In genomic region chr9:74413876-74414275, GRCh38 we compare ENCODE assay signal across 17 cellular contexts.
DNase-seq lines count a peak whose midpoint lies in the region; TF ChIP-seq lines count a peak whose summit lies in the region.
"Had no signal": no experiment of that assay in that cellular context is flagged by ENCODE, and none has a peak within 500 bp of the region (broad histone marks: within the 10 kb centered on the region; RNA-seq: fewer than 3 reads in every experiment).

No MANE protein-coding gene starts in this region.

- H3K27me3 ChIP-seq in hepatocyte (no peaks in the 10 kb centered on the region), thyroid gland (no peaks in the 10 kb centered on the region)

- H3K9me3 ChIP-seq in hepatocyte (ENCODE audit: low read depth), result no peaks in the 10 kb centered on the region
- no peaks in the 10 kb centered on the region for H3K9me3 ChIP-seq in thyroid gland
- H3K9me3 ChIP-seq: Caco-2, HAP-1 had no signal

- no peak overlapping the region for H3K4me2 ChIP-seq in hepatocyte

- H3K79me2 ChIP-seq in hepatocyte, result no peaks in the 10 kb centered on the region

- TF ChIP-seq POLR2A in thyroid gland (IDR thresholded peaks at IDR 0.05), result no peak

- H3K27ac ChIP-seq in hepatocyte, result no peak overlapping the region
- H3K27ac ChIP-seq in thyroid gland, result peak overlapping the region in 2 of 3 donors; percentile 43 to 46

- no peak for TF ChIP-seq CTCF in epithelial cell of esophagus (IDR thresholded peaks at IDR 0.05; ENCODE audit: insufficient read depth, low read depth, low read length, missing control alignments)
- no peak for TF ChIP-seq CTCF in hepatocyte (IDR thresholded peaks at IDR 0.05; ENCODE audit: poor library complexity)
- TF ChIP-seq CTCF in thyroid gland (IDR thresholded peaks at IDR 0.05), result no peak

- no peaks in the 10 kb centered on the region for H3K9me2 ChIP-seq in hepatocyte (replicated peaks; ENCODE audit: insufficient read depth)

- no peak overlapping the region for H2AFZ ChIP-seq in hepatocyte

- H4K20me1 ChIP-seq in hepatocyte (ENCODE audit: insufficient read depth, poor library complexity, severe bottlenecking), result no peaks in the 10 kb centered on the region

- WGBS in hepatocyte (ENCODE audit: low lambda C conversion rate, missing lambda C conversion rate), result 65% methylated on average over 1 of the region's 1 CpG
- 17 to 30% methylated on average over 1 of the region's 1 CpG for WGBS in thyroid gland, 2 donors

- H3K4me1 ChIP-seq in hepatocyte (ENCODE audit: insufficient read depth) (no peaks in the 10 kb centered on the region), thyroid gland (peaks cover 11 to 15% of the 10 kb centered on the region in 2 donors)
- H3K4me1 ChIP-seq: Caco-2, HAP-1 had no signal

- DNase-seq in DMS53 treated with DMSO at 0.1 percent for 48 hours (lab: John Stamatoyannopoulos, UW; ENCODE audit: unreplicated experiment), result peak; percentile 2
- peak; percentile 57 for DNase-seq in epithelial cell of esophagus (ENCODE audit: low read depth)
- DNase-seq in hepatocyte (ENCODE audit: low spot score), result peak; percentile 5
- no peak for DNase-seq in thyroid gland
- DNase-seq in RPMI8226, result no peak
- no peak for DNase-seq in NCI-H82 (lab: John Stamatoyannopoulos, UW)
- DNase-seq in hepatic stellate cell (ENCODE audit: low spot score), result no peak
- DNase-seq: C1 segment of cervical spinal cord; Caco-2; CD4-positive, CD25-positive, alpha-beta regulatory T cell; CD8-positive, alpha-beta T cell; DMS153; DMS79 treated with DMSO at 0.1 percent for 48 hours; GF-D8; GOT3; HFFc6 had no signal

- intact Hi-C loops in thyroid gland (cut with DNase I), result no loop called here

- H3K36me3 ChIP-seq in hepatocyte (replicated peaks; ENCODE audit: insufficient read depth, low read depth), result no peaks in the 10 kb centered on the region
- H3K36me3 ChIP-seq in thyroid gland, result no peaks in the 10 kb centered on the region
- H3K36me3 ChIP-seq: HAP-1 had no signal

- H3K4me3 ChIP-seq in epithelial cell of esophagus (ENCODE audit: low read length), result no peak overlapping the region
- H3K4me3 ChIP-seq in hepatocyte, result no peak overlapping the region
- H3K4me3 ChIP-seq in thyroid gland (replicated peaks in 1 of 3), result no peak overlapping the region
- H3K4me3 ChIP-seq: HAP-1 had no signal

Comparison
In these comparisons a context has a peak if more than half of its experiments do, and no peak if none do; other contexts are left out.
1. DNase-seq: peak in DMS53 treated with DMSO at 0.1 percent for 48 hours (single experiment), epithelial cell of esophagus (single experiment) and hepatocyte (single experiment); none in thyroid gland (0 of 2), RPMI8226 (single experiment), NCI-H82 (single experiment) and hepatic stellate cell (single experiment).